In genomic region chr17:14833201-14833773, GRCh38 we compare ENCODE assay signal across 14 cellular contexts.
DNase-seq lines count a peak whose midpoint lies in the region; ATAC-seq, FAIRE-seq and TF ChIP-seq lines count a peak whose summit lies in the region.
"Had no signal": no experiment of that assay in that cellular context is flagged by ENCODE, and none has a peak within 500 bp of the region (broad histone marks: within the 10 kb centered on the region; RNA-seq: fewer than 3 reads in every experiment).

No MANE protein-coding gene starts in this region.

- TF ChIP-seq RAD21 in K562 (CRISPR knock-in tag; conservative IDR thresholded peaks at IDR 0.05 in 1 of 2, IDR thresholded peaks at IDR 0.05 in 1 of 2) = no peak

- peak; percentile 43 for DNase-seq in NOMO-1 treated with DMSO at 0.1 percent for 48 hours (lab: John Stamatoyannopoulos, UW; ENCODE audit: unreplicated experiment)
- DNase-seq in NOMO-1 treated with dmso at 0.1 percent for 144 hours (lab: John Stamatoyannopoulos, UW; ENCODE audit: unreplicated experiment) = no peak
- peak; percentile 22 to 26 for DNase-seq in HL-60 (ENCODE audit: low read depth in 1 of 2, low spot score in 1 of 2)
- DNase-seq in K562 (ENCODE audit: extremely low read depth in 1 of 4, low spot score in 3 of 4) = no peak
- DNase-seq in neural crest cell (ENCODE audit: low read depth, low spot score) = no peak
- DNase-seq in PC-3 = no peak
- no peak for DNase-seq in SHP77 (lab: John Stamatoyannopoulos, UW)
- DNase-seq in thyroid gland = no peak
- DNase-seq: activated naive CD8-positive, alpha-beta T cell treated with anti-CD3 and anti-CD28 coated beads, Interleukin-2, amount 50 U/mL, for 24 hours; effector memory CD4-positive, alpha-beta T cell; NCI-H1694 treated with DMSO at 0.1 percent for 48 hours had no signal

- POLR2A ChIA-PET in K562 (lab: Yijun Ruan, JAX) (no interaction called here), PC-3 (lab: Charles Lee; ENCODE audit: unreplicated experiment) (no interaction called here)

- TF ChIP-seq CTCF in HL-60 (IDR thresholded peaks at IDR 0.05; ENCODE audit: insufficient read depth, low read length) = no peak
- TF ChIP-seq CTCF in K562 (IDR thresholded peaks at IDR 0.05 in 2 of 3, conservative IDR thresholded peaks at IDR 0.05 in 1 of 3; ENCODE audit: insufficient read depth in 2 of 3, low read depth in 1 of 3, low read length in 3 of 3) = no peak
- no peak for TF ChIP-seq CTCF in neural crest cell (conservative IDR thresholded peaks at IDR 0.05)
- no peak for TF ChIP-seq CTCF in PC-3 (conservative IDR thresholded peaks at IDR 0.05; ENCODE audit: low read depth, low read length)
- no peak for TF ChIP-seq CTCF in thyroid gland (IDR thresholded peaks at IDR 0.05)

- no peaks in the 10 kb centered on the region for H3K9me1 ChIP-seq in K562 (ENCODE audit: control insufficient read depth, insufficient read depth, low read length)

- H3K27me3 ChIP-seq in HL-60 (ENCODE audit: insufficient read depth, poor library complexity, severe bottlenecking) (no peaks in the 10 kb centered on the region), K562 (ENCODE audit: control insufficient read depth in 2 of 2, insufficient read depth in 2 of 2, low read length in 2 of 2) (no peaks in the 10 kb centered on the region), PC-3 (ENCODE audit: low read length) (peaks cover 40% of the 10 kb centered on the region), thyroid gland (no peaks in the 10 kb centered on the region)

- H4K20me1 ChIP-seq in K562 (replicated peaks; ENCODE audit: control insufficient read depth, insufficient read depth, low read length) = no peaks in the 10 kb centered on the region
- no peaks in the 10 kb centered on the region for H4K20me1 ChIP-seq in PC-3 (ENCODE audit: low read length)

- H3K27ac ChIP-seq in HL-60 (replicated peaks) = no peak overlapping the region
- no peak overlapping the region for H3K27ac ChIP-seq in K562 (ENCODE audit: extremely low read depth, low read depth, low read length)
- no peak overlapping the region for H3K27ac ChIP-seq in PC-3 (ENCODE audit: low read length)
- no peak overlapping the region for H3K27ac ChIP-seq in thyroid gland
- H3K27ac ChIP-seq: 22Rv1, thoracic aorta had no signal

- no peak for FAIRE-seq in K562 (lab: Jason Lieb, UNC)

- no peak for ATAC-seq in K562
- ATAC-seq in PC-3 = no peak
- ATAC-seq: activated naive CD8-positive, alpha-beta T cell treated with anti-CD3 and anti-CD28 coated beads, Interleukin-2, amount 50 U/mL, for 24 hours had no signal

- no peak overlapping the region for H3K4me2 ChIP-seq in K562 (ENCODE audit: insufficient read depth, low read length)
- no peak overlapping the region for H3K4me2 ChIP-seq in PC-3 (ENCODE audit: low read length)

- in situ Hi-C loops in K562 (cut with MboI) = no loop called here

- BruUV-seq in K562 (replicated peaks; lab: Mats Ljungman, UMichigan) = no TSS peak
- no TSS peak for BruUV-seq in PC-3 (replicated peaks; lab: Mats Ljungman, UMichigan)

- H3K9ac ChIP-seq in K562 (ENCODE audit: insufficient read depth in 1 of 2, low read depth in 2 of 2, low read length in 2 of 2) (no peak overlapping the region), PC-3 (ENCODE audit: low read length) (no peak overlapping the region)

- 0% methylated on average over 5 of the region's 6 CpGs for WGBS in K562 (ENCODE audit: insufficient coverage, low coverage, missing lambda C conversion rate)
- WGBS in thyroid gland, 2 donors = 65 to 70% methylated on average over 6 of the region's 6 CpGs

- no peaks in the 10 kb centered on the region for H3K9me3 ChIP-seq in K562 (replicated peaks; ENCODE audit: control insufficient read depth, insufficient read depth, low read depth, low read length)
- H3K9me3 ChIP-seq in PC-3 (ENCODE audit: low read length) = no peaks in the 10 kb centered on the region
- no peaks in the 10 kb centered on the region for H3K9me3 ChIP-seq in thyroid gland
- H3K9me3 ChIP-seq: thoracic aorta had no signal

- H3K4me1 ChIP-seq in K562 (replicated peaks in 1 of 2; ENCODE audit: control insufficient read depth in 2 of 2, insufficient read depth in 2 of 2, low read length in 2 of 2) = no peaks in the 10 kb centered on the region
- no peaks in the 10 kb centered on the region for H3K4me1 ChIP-seq in PC-3 (ENCODE audit: insufficient read depth, low read length)
- no peaks in the 10 kb centered on the region for H3K4me1 ChIP-seq in thyroid gland

- H3K4me1 Mint-ChIP-seq in neural crest cell = peaks cover 20% of the 10 kb centered on the region
- H3K4me1 Mint-ChIP-seq: memory B cell had no signal

- peaks cover 9% of the 10 kb centered on the region for H3K36me3 Mint-ChIP-seq in neural crest cell (ENCODE audit: low read depth)
- H3K36me3 Mint-ChIP-seq: memory B cell had no signal

- H3K27me3 Mint-ChIP-seq in neural crest cell (ENCODE audit: low read depth) = no peaks in the 10 kb centered on the region
- H3K27me3 Mint-ChIP-seq: memory B cell had no signal

- peaks cover 3% of the 10 kb centered on the region for H3K9me3 Mint-ChIP-seq in neural crest cell
- H3K9me3 Mint-ChIP-seq: activated naive CD8-positive, alpha-beta T cell treated with anti-CD3 and anti-CD28 coated beads, Interleukin-2, amount 50 U/mL, for 24 hours; memory B cell had no signal

- no peak overlapping the region for H3K4me3 Mint-ChIP-seq in neural crest cell
- H3K4me3 Mint-ChIP-seq: activated naive CD8-positive, alpha-beta T cell treated with anti-CD3 and anti-CD28 coated beads, Interleukin-2, amount 50 U/mL, for 24 hours; memory B cell had no signal

- H3K4me3 ChIP-seq in HL-60 (replicated peaks; ENCODE audit: insufficient read depth, low read length) = no peak overlapping the region
- H3K4me3 ChIP-seq in K562 = no peak overlapping the region
- no peak overlapping the region for H3K4me3 ChIP-seq in PC-3 (ENCODE audit: low read length)
- H3K4me3 ChIP-seq in thyroid gland (replicated peaks in 1 of 3) = no peak overlapping the region
- H3K4me3 ChIP-seq: thoracic aorta had no signal

- no peaks in the 10 kb centered on the region for H3F3A ChIP-seq in PC-3 (ENCODE audit: low read length, unreplicated experiment)

- H3K79me2 ChIP-seq in K562 (ENCODE audit: control insufficient read depth, insufficient read depth, low read length) (no peaks in the 10 kb centered on the region), PC-3 (ENCODE audit: low read length) (no peaks in the 10 kb centered on the region)

- H3K36me3 ChIP-seq in K562 (ENCODE audit: control insufficient read depth, insufficient read depth, low read length) = no peaks in the 10 kb centered on the region
- H3K36me3 ChIP-seq in PC-3 (ENCODE audit: low read depth, low read length) = no peaks in the 10 kb centered on the region
- H3K36me3 ChIP-seq in thyroid gland = no peaks in the 10 kb centered on the region
- H3K36me3 ChIP-seq: thoracic aorta had no signal

- intact Hi-C loops in K562 (cut with micrococcal nuclease) = no loop called here
- intact Hi-C loops in PC-3 (cut with micrococcal nuclease) = no loop called here
- intact Hi-C loops in thyroid gland (cut with DNase I) = no loop called here

- no peak overlapping the region for H2AFZ ChIP-seq in K562 (ENCODE audit: low read depth, low read length)
- no peak overlapping the region for H2AFZ ChIP-seq in PC-3 (ENCODE audit: low read length)

- H3K9me2 ChIP-seq in PC-3 (replicated peaks; ENCODE audit: low read length) = no peaks in the 10 kb centered on the region

- CTCF ChIA-PET in K562 (lab: Yijun Ruan, JAX; ENCODE audit: low intra/inter-chr PET ratio) = no interaction called here
- CTCF ChIA-PET in PC-3 (lab: Charles Lee) = no interaction called here

- H3K27ac Mint-ChIP-seq in neural crest cell (ENCODE audit: unreplicated experiment) = peak overlapping the region; percentile 2
- H3K27ac Mint-ChIP-seq: activated naive CD8-positive, alpha-beta T cell treated with anti-CD3 and anti-CD28 coated beads, Interleukin-2, amount 50 U/mL, for 24 hours; memory B cell had no signal

- TF ChIP-seq POLR2A in K562 (conservative IDR thresholded peaks at IDR 0.05) (no peak), thyroid gland (IDR thresholded peaks at IDR 0.05) (no peak)

- no peak for TF ChIP-seq EP300 in K562 (IDR thresholded peaks at IDR 0.05; ENCODE audit: low read length)

TF ChIP-seq in K562, 482 proteins besides CTCF, POLR2A, EP300 and RAD21:
- TF ChIP-seq SPI1 (IDR thresholded peaks at IDR 0.05; ENCODE audit: borderline replicate concordance, low read depth, low read length) = 0 out of 2 replicates have a peak, but pooled peaks have one; percentile 8
- TF ChIP-seq ETV6 (IDR thresholded peaks at IDR 0.05; ENCODE audit: borderline replicate concordance in 1 of 2, low read depth in 2 of 2, low read length in 1 of 2) = no peak
- no peak for TF ChIP-seq ETV6 (CRISPR knock-in tag; IDR thresholded peaks at IDR 0.05; ENCODE audit: borderline replicate concordance)

Comparison
In these comparisons a context has a peak if more than half of its experiments do, and no peak if none do; other contexts are left out.
1. DNase-seq: peak in NOMO-1 treated with DMSO at 0.1 percent for 48 hours (single experiment) and HL-60 (2 of 2); none in NOMO-1 treated with dmso at 0.1 percent for 144 hours (single experiment), K562 (0 of 4), neural crest cell (single experiment), PC-3 (single experiment), SHP77 (0 of 2) and thyroid gland (0 of 2).